ENCODE assay signal across 1 cellular context in the genomic region with DNA sequence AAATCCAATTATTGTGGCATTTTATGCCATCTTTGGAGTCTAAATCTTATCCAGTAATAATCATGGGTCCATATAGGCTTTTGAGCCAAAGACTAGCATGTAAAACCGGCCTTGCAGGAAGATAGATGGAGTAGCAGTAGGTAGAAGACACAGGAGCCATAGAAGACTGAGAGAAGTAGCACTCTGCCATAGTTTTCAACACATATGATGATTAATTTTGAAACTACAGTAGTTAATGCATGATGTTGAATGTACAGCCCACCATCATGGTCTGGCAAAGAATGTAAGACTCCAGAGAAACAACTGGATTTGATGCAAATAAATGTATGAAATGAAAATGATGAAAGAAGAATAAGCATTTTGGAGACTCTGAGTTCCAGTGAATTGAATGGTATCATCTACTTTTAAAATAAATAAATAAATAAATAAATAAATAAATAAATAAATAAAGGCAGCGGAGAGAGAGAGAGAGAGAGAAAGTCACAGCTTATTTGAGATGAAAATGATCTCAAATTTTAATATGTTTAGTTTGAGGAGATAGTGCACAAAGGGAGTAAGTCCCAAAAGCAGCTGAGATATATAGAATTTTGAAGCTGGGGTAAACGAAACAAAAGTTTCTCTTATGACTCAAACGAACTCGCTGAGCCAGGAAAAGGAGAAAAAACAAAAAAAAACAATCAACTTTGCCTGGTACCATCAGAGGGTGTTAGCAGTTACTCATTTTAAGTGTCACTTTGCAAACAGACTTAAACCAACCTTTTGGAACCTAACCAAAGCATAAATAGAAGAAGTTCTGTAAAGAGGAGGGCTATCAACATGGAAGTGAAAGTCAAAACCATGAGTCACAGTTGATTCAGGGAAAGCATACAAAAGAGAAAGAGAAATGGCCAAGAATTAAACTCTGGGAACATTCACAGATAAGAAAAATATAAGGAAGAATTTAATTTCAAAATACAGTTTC.
TF ChIP-seq lines count a peak whose summit lies in the region.

No MANE protein-coding gene starts in this region.

TF ChIP-seq in HepG2, 621 proteins besides CTCF, POLR2A, EP300 and RAD21:
- TF ChIP-seq, protein P1, sequence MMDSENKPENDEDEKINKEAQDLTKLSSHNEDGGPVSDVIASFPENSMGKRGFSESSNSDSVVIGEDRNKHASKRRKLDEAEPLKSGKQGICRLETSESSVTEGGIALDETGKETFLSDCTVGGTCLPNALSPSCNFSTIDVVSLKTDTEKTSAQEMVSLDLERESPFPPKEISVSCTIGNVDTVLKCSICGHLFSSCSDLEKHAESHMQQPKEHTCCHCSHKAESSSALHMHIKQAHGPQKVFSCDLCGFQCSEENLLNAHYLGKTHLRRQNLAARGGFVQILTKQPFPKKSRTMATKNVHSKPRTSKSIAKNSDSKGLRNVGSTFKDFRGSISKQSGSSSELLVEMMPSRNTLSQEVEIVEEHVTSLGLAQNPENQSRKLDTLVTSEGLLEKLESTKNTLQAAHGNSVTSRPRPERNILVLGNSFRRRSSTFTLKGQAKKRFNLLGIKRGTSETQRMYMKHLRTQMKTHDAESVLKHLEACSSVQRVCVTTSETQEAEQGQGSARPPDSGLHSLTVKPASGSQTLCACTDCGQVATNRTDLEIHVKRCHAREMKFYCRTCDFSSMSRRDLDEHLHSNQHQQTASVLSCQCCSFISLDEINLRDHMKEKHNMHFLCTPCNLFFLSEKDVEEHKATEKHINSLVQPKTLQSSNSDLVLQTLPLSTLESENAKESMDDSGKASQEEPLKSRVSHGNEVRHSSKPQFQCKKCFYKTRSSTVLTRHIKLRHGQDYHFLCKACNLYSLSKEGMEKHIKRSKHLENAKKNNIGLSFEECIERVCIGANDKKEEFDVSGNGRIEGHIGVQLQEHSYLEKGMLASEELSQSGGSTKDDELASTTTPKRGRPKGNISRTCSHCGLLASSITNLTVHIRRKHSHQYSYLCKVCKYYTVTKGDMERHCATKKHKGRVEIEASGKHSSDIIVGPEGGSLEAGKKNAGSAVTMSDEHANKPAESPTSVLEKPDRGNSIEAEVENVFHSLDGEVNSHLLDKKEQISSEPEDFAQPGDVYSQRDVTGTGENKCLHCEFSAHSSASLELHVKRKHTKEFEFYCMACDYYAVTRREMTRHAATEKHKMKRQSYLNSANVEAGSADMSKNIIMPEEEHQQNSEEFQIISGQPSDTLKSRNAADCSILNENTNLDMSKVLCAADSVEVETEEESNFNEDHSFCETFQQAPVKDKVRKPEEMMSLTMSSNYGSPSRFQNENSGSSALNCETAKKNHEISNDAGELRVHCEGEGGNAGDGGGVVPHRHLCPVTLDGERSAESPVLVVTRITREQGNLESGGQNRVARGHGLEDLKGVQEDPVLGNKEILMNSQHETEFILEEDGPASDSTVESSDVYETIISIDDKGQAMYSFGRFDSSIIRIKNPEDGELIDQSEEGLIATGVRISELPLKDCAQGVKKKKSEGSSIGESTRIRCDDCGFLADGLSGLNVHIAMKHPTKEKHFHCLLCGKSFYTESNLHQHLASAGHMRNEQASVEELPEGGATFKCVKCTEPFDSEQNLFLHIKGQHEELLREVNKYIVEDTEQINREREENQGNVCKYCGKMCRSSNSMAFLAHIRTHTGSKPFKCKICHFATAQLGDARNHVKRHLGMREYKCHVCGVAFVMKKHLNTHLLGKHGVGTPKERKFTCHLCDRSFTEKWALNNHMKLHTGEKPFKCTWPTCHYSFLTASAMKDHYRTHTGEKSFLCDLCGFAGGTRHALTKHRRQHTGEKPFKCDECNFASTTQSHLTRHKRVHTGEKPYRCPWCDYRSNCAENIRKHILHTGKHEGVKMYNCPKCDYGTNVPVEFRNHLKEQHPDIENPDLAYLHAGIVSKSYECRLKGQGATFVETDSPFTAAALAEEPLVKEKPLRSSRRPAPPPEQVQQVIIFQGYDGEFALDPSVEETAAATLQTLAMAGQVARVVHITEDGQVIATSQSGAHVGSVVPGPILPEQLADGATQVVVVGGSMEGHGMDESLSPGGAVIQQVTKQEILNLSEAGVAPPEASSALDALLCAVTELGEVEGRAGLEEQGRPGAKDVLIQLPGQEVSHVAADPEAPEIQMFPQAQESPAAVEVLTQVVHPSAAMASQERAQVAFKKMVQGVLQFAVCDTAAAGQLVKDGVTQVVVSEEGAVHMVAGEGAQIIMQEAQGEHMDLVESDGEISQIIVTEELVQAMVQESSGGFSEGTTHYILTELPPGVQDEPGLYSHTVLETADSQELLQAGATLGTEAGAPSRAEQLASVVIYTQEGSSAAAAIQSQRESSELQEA (CRISPR knock-in tag; IDR thresholded peaks at IDR 0.05; ENCODE audit: not compliant biosample characterization), result no peak
- no peak for TF ChIP-seq HNF1A (IDR thresholded peaks at IDR 0.05; ENCODE audit: low read depth)
- TF ChIP-seq HNF1A (CRISPR knock-in tag; IDR thresholded peaks at IDR 0.05; ENCODE audit: borderline replicate concordance), result no peak
- TF ChIP-seq RARA (CRISPR knock-in tag; IDR thresholded peaks at IDR 0.05), result no peak
- no peak for TF ChIP-seq ZNF674 (CRISPR knock-in tag; IDR thresholded peaks at IDR 0.05; ENCODE audit: low read depth)
- TF ChIP-seq, protein P2, sequence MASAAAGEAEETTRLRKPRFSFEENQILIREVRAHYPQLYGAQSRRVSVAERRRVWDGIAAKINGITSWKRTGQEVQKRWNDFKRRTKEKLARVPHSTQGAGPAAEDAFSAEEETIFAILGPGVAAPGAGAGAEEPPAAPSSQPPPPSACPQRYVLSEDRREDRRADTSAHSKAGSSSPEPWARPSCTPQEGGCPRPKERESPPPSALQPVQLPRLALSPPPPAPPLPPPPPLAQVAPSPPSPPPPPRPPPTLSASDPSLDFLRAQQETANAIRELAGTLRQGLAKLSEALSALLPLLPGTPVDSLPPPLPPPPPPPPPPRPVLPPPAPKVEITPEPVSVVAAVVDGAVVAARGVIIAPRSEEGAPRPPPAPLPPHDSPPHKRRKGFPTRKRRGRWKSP (CRISPR knock-in tag; IDR thresholded peaks at IDR 0.05), result no peak
- TF ChIP-seq, protein P3, sequence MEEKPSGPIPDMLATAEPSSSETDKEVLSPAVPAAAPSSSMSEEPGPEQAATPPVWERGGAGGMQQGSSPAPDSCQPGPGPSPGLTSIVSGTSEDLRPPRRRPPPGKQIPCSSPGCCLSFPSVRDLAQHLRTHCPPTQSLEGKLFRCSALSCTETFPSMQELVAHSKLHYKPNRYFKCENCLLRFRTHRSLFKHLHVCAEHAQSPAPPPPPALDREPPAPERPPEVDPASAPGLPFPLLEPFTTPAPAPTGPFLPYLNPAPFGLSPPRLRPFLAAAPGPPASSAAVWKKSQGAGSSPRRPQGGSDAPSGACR (CRISPR knock-in tag; IDR thresholded peaks at IDR 0.05), result no peak
- TF ChIP-seq, protein P4, sequence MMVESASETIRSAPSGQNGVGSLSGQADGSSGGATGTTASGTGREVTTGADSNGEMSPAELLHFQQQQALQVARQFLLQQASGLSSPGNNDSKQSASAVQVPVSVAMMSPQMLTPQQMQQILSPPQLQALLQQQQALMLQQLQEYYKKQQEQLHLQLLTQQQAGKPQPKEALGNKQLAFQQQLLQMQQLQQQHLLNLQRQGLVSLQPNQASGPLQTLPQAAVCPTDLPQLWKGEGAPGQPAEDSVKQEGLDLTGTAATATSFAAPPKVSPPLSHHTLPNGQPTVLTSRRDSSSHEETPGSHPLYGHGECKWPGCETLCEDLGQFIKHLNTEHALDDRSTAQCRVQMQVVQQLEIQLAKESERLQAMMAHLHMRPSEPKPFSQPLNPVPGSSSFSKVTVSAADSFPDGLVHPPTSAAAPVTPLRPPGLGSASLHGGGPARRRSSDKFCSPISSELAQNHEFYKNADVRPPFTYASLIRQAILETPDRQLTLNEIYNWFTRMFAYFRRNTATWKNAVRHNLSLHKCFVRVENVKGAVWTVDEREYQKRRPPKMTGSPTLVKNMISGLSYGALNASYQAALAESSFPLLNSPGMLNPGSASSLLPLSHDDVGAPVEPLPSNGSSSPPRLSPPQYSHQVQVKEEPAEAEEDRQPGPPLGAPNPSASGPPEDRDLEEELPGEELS (CRISPR knock-in tag; IDR thresholded peaks at IDR 0.05), result no peak
- TF ChIP-seq ZNF264 (CRISPR knock-in tag; IDR thresholded peaks at IDR 0.05), result no peak
- TF ChIP-seq FLYWCH1 (CRISPR knock-in tag; IDR thresholded peaks at IDR 0.05), result no peak
- TF ChIP-seq MAX (IDR thresholded peaks at IDR 0.05), result no peak
- TF ChIP-seq, protein P5, sequence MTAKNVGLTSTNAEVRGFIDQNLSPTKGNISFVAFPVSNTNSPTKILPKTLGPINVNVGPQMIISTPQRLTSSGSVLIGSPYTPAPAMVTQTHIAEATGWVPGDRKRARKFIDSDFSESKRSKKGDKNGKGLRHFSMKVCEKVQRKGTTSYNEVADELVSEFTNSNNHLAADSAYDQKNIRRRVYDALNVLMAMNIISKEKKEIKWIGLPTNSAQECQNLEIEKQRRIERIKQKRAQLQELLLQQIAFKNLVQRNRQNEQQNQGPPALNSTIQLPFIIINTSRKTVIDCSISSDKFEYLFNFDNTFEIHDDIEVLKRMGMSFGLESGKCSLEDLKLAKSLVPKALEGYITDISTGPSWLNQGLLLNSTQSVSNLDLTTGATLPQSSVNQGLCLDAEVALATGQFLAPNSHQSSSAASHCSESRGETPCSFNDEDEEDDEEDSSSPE (CRISPR knock-in tag; IDR thresholded peaks at IDR 0.05), result no peak
- no peak for TF ChIP-seq SIX1 (CRISPR knock-in tag; IDR thresholded peaks at IDR 0.05; ENCODE audit: borderline replicate concordance)
